ENCODE assay signal across 10 cellular contexts in the genomic region with DNA sequence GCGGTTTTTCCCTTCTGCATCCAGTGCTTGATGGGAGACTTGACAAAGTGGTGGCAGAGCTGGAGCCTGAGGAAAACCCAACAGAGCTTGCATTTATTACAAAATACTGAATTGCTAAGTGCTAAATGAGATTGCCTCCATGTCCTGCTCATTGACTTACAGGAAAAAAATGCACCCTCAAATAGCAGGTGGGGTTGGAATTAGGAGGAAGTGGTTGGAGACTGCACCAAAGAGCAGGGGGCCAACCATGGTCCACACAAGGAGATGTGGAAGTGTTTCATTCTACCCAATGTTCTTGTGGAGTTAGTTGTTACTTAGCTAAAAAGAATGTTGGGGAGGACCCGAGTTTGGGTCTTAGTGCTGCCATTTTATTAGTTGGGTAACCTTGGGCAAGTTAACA.
"Had no signal": no experiment of that assay in that cellular context is flagged by ENCODE, and none has a peak within 500 bp of the region (broad histone marks: within the 10 kb centered on the region; RNA-seq: fewer than 3 reads in every experiment).

No MANE protein-coding gene starts in this region.

- H3K27ac ChIP-seq: HL-60 had no signal

- H3K9me3 ChIP-seq: HAP-1 had no signal

- H3K4me3 Mint-ChIP-seq: HFFc6 had no signal

- H3K4me3 ChIP-seq: HAP-1, K562 had no signal

- ATAC-seq: HCT116, K562 had no signal

- DNase-seq: GOT3, H7, HFFc6, IMR-90, Karpas-422, KG1 had no signal

- H3K36me3 ChIP-seq: HAP-1 had no signal

- H3K4me1 ChIP-seq: HAP-1 had no signal

- H3K27ac Mint-ChIP-seq: HFFc6 had no signal
